29 cellular contexts compared by ENCODE assay signal in genomic region chr3:37123292-37123691, GRCh38.
"Had no signal": no experiment of that assay in that cellular context is flagged by ENCODE, and none has a peak within 500 bp of the region (broad histone marks: within the 10 kb centered on the region; RNA-seq: fewer than 3 reads in every experiment).

No MANE protein-coding gene starts in this region.

- H3K9me3 ChIP-seq: lower lobe of right lung, pancreas, prostate gland, stomach, testis, thyroid gland, transverse colon, upper lobe of right lung had no signal

- H3K27ac Mint-ChIP-seq: naive thymus-derived CD8-positive, alpha-beta T cell; nephron; stimulated activated naive B cell treated with anti-CD40 and anti-IgM and Interleukin-4, amounts not matched to agents 10 μg/mL and 1 μg/mL and 100 μg/mL, for 72 hours had no signal

- H3K4me1 Mint-ChIP-seq: naive thymus-derived CD8-positive, alpha-beta T cell; nephron; neural crest cell; stimulated activated naive B cell treated with anti-CD40 and anti-IgM and Interleukin-4, amounts not matched to agents 10 μg/mL and 1 μg/mL and 100 μg/mL, for 72 hours had no signal

- H3K36me3 ChIP-seq: lower lobe of right lung, prostate gland, thyroid gland, transverse colon, upper lobe of right lung had no signal

- H3K27me3 Mint-ChIP-seq: naive thymus-derived CD8-positive, alpha-beta T cell; stimulated activated naive B cell treated with anti-CD40 and anti-IgM and Interleukin-4, amounts not matched to agents 10 μg/mL and 1 μg/mL and 100 μg/mL, for 72 hours had no signal

- H3K9me3 Mint-ChIP-seq: nephron, neural crest cell had no signal

- DNase-seq: hippocampal formation; kidney glomerular epithelial cell; left cardiac atrium; lower lobe of right lung; mammary epithelial cell; mesenchymal stem cell; naive thymus-derived CD8-positive, alpha-beta T cell; nucleus accumbens; pancreas; posterior cingulate gyrus; retina; right cardiac atrium; stimulated activated CD4-positive, alpha-beta T cell treated with anti-CD3 and anti-CD28 coated beads, Interleukin-12 subunit alpha, Interleukin-12 subunit beta, amount 100 ng/mL, for 4 hours; stimulated activated CD4-positive, alpha-beta T cell treated with anti-CD3 and anti-CD28 coated beads, Interleukin-15, amount 100 ng/mL, for 24 hours; stimulated activated CD4-positive, alpha-beta T cell treated with anti-CD3 and anti-CD28 coated beads, Interleukin-2, amount 100 ng/mL, for 24 hours; stimulated activated CD4-positive, alpha-beta T cell treated with anti-CD3 and anti-CD28 coated beads, Interleukin-4, amount 100 ng/mL, for 1 hour; stimulated activated naive B cell treated with anti-CD40 and anti-IgM and Interleukin-4, amounts not matched to agents 10 μg/mL and 1 μg/mL and 100 μg/mL, for 72 hours; stimulated activated naive CD8-positive, alpha-beta T cell treated with anti-CD3 and anti-CD28 coated beads, Interleukin-15, Interleukin-2, amounts not matched to agents 100 U/mL and 50 U/mL, for 24 hours; stomach; testis; thyroid gland; transverse colon; upper lobe of right lung had no signal

- H3K4me3 Mint-ChIP-seq: naive thymus-derived CD8-positive, alpha-beta T cell; nephron; neural crest cell; stimulated activated naive B cell treated with anti-CD40 and anti-IgM and Interleukin-4, amounts not matched to agents 10 μg/mL and 1 μg/mL and 100 μg/mL, for 72 hours had no signal

- H3K27me3 ChIP-seq: pancreas, stomach, testis, thyroid gland, transverse colon, upper lobe of right lung had no signal

- H3K27ac ChIP-seq: lower lobe of right lung, pancreas, prostate gland, skin epidermis, stomach, testis, thyroid gland, transverse colon, upper lobe of right lung had no signal

- H3K4me1 ChIP-seq: prostate gland, testis had no signal

- H3K4me3 ChIP-seq: lower lobe of right lung, pancreas, prostate gland, skin epidermis, stomach, testis, thyroid gland, transverse colon, upper lobe of right lung had no signal

- ATAC-seq: left cardiac atrium; left lobe of liver; lower lobe of right lung; naive thymus-derived CD8-positive, alpha-beta T cell; pancreas; right cardiac atrium; sciatic nerve; stimulated activated naive B cell treated with anti-CD40 and anti-IgM and Interleukin-4, amounts not matched to agents 10 μg/mL and 1 μg/mL and 100 μg/mL, for 72 hours; stimulated activated naive CD8-positive, alpha-beta T cell treated with anti-CD3 and anti-CD28 coated beads, Interleukin-15, Interleukin-2, amounts not matched to agents 100 U/mL and 50 U/mL, for 24 hours; upper lobe of right lung had no signal
